In the genomic region with DNA sequence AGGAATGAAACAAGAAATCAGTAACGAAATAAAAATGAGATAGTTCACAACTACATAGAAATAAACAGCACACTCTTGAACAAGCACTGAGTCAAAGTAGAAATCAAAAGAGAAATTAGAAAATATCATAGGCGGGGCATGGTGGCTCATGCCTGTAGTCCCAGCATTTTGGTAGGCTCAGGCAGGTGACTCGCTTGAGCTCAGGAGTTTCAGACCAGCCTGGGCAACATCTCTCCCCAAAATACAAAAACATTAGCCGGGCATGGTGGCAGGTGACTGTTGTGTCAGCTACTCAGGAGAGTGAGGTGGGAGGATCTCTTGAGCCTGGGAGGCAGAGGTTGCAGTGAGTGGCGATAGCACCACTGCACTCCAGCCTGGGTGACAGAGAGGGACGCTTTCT, we compare ENCODE assay signal across 1 cellular context.
TF ChIP-seq lines count a peak whose summit lies in the region.

No MANE protein-coding gene starts in this region.

TF ChIP-seq in A549, 52 proteins besides CTCF, POLR2A, EP300 and RAD21 (continued from another document):
- TF ChIP-seq, protein P1, sequence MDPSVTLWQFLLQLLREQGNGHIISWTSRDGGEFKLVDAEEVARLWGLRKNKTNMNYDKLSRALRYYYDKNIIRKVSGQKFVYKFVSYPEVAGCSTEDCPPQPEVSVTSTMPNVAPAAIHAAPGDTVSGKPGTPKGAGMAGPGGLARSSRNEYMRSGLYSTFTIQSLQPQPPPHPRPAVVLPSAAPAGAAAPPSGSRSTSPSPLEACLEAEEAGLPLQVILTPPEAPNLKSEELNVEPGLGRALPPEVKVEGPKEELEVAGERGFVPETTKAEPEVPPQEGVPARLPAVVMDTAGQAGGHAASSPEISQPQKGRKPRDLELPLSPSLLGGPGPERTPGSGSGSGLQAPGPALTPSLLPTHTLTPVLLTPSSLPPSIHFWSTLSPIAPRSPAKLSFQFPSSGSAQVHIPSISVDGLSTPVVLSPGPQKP (IDR thresholded peaks at IDR 0.05; ENCODE audit: low read depth, low read length): no peak
- TF ChIP-seq NFE2L2 (conservative IDR thresholded peaks at IDR 0.05; ENCODE audit: low read length): no peak
TF ChIP-seq in A549: peak in this region for 0.
